ENCODE assay signal across 1 cellular context in the genomic region with DNA sequence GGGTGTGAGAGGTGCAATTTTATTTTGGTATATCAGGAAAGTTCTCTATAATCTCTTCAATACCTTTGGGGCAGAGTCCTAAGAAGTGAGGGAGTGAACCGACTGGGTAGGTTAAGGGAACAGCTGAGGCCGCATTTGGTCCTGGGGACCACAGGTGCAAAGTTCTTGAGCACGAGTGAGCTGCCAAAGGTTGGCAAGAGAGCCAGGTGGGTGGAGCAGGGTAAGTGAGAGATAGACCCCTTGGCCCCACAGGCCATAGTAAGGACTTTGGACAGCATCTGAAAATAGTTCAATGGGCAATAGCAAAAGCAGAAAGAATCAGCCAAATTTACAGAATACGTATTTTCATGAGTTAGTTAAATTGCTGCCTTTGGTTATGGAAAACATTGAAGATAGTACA.
TF ChIP-seq lines count a peak whose summit lies in the region.

No MANE protein-coding gene starts in this region.

TF ChIP-seq in HepG2, 621 proteins besides CTCF, POLR2A, EP300 and RAD21 (continued from another document and continues in another):
- TF ChIP-seq, protein P1, sequence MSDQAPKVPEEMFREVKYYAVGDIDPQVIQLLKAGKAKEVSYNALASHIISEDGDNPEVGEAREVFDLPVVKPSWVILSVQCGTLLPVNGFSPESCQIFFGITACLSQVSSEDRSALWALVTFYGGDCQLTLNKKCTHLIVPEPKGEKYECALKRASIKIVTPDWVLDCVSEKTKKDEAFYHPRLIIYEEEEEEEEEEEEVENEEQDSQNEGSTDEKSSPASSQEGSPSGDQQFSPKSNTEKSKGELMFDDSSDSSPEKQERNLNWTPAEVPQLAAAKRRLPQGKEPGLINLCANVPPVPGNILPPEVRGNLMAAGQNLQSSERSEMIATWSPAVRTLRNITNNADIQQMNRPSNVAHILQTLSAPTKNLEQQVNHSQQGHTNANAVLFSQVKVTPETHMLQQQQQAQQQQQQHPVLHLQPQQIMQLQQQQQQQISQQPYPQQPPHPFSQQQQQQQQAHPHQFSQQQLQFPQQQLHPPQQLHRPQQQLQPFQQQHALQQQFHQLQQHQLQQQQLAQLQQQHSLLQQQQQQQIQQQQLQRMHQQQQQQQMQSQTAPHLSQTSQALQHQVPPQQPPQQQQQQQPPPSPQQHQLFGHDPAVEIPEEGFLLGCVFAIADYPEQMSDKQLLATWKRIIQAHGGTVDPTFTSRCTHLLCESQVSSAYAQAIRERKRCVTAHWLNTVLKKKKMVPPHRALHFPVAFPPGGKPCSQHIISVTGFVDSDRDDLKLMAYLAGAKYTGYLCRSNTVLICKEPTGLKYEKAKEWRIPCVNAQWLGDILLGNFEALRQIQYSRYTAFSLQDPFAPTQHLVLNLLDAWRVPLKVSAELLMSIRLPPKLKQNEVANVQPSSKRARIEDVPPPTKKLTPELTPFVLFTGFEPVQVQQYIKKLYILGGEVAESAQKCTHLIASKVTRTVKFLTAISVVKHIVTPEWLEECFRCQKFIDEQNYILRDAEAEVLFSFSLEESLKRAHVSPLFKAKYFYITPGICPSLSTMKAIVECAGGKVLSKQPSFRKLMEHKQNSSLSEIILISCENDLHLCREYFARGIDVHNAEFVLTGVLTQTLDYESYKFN (CRISPR knock-in tag; conservative IDR thresholded peaks at IDR 0.05): peak; percentile 85
- TF ChIP-seq, protein P2, sequence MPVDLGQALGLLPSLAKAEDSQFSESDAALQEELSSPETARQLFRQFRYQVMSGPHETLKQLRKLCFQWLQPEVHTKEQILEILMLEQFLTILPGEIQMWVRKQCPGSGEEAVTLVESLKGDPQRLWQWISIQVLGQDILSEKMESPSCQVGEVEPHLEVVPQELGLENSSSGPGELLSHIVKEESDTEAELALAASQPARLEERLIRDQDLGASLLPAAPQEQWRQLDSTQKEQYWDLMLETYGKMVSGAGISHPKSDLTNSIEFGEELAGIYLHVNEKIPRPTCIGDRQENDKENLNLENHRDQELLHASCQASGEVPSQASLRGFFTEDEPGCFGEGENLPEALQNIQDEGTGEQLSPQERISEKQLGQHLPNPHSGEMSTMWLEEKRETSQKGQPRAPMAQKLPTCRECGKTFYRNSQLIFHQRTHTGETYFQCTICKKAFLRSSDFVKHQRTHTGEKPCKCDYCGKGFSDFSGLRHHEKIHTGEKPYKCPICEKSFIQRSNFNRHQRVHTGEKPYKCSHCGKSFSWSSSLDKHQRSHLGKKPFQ (CRISPR knock-in tag; IDR thresholded peaks at IDR 0.05; ENCODE audit: insufficient replicate concordance): no peak
- no peak for TF ChIP-seq ZFP36L1 (CRISPR knock-in tag; IDR thresholded peaks at IDR 0.05)
- 0 out of 2 replicates have a peak, but pooled peaks have one; percentile 46 for TF ChIP-seq PHF21A (CRISPR knock-in tag; IDR thresholded peaks at IDR 0.05)
- no peak for TF ChIP-seq ZNF136 (CRISPR knock-in tag; IDR thresholded peaks at IDR 0.05; ENCODE audit: low read depth)
- TF ChIP-seq RARA (CRISPR knock-in tag; IDR thresholded peaks at IDR 0.05): 0 out of 2 replicates have a peak, but pooled peaks have one; percentile 28
- TF ChIP-seq GATAD2A (CRISPR knock-in tag; IDR thresholded peaks at IDR 0.05): peak; percentile 57
- TF ChIP-seq CBX5 (CRISPR knock-in tag; IDR thresholded peaks at IDR 0.05; ENCODE audit: borderline replicate concordance): no peak
- TF ChIP-seq, protein P3, sequence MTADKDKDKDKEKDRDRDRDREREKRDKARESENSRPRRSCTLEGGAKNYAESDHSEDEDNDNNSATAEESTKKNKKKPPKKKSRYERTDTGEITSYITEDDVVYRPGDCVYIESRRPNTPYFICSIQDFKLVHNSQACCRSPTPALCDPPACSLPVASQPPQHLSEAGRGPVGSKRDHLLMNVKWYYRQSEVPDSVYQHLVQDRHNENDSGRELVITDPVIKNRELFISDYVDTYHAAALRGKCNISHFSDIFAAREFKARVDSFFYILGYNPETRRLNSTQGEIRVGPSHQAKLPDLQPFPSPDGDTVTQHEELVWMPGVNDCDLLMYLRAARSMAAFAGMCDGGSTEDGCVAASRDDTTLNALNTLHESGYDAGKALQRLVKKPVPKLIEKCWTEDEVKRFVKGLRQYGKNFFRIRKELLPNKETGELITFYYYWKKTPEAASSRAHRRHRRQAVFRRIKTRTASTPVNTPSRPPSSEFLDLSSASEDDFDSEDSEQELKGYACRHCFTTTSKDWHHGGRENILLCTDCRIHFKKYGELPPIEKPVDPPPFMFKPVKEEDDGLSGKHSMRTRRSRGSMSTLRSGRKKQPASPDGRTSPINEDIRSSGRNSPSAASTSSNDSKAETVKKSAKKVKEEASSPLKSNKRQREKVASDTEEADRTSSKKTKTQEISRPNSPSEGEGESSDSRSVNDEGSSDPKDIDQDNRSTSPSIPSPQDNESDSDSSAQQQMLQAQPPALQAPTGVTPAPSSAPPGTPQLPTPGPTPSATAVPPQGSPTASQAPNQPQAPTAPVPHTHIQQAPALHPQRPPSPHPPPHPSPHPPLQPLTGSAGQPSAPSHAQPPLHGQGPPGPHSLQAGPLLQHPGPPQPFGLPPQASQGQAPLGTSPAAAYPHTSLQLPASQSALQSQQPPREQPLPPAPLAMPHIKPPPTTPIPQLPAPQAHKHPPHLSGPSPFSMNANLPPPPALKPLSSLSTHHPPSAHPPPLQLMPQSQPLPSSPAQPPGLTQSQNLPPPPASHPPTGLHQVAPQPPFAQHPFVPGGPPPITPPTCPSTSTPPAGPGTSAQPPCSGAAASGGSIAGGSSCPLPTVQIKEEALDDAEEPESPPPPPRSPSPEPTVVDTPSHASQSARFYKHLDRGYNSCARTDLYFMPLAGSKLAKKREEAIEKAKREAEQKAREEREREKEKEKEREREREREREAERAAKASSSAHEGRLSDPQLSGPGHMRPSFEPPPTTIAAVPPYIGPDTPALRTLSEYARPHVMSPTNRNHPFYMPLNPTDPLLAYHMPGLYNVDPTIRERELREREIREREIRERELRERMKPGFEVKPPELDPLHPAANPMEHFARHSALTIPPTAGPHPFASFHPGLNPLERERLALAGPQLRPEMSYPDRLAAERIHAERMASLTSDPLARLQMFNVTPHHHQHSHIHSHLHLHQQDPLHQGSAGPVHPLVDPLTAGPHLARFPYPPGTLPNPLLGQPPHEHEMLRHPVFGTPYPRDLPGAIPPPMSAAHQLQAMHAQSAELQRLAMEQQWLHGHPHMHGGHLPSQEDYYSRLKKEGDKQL (CRISPR knock-in tag; IDR thresholded peaks at IDR 0.05; ENCODE audit: low read depth): no peak
- TF ChIP-seq HNF4G (IDR thresholded peaks at IDR 0.05; ENCODE audit: borderline replicate concordance, low read depth, low read length): peak; percentile 89
- peak; percentile 71 for TF ChIP-seq HNF4G (CRISPR knock-in tag; IDR thresholded peaks at IDR 0.05; ENCODE audit: borderline replicate concordance, low read depth)
- no peak for TF ChIP-seq SOX13 (IDR thresholded peaks at IDR 0.05)
- TF ChIP-seq SOX13 (CRISPR knock-in tag; conservative IDR thresholded peaks at IDR 0.05 in 1 of 2, IDR thresholded peaks at IDR 0.05 in 1 of 2): peak in 1 of 2 experiments; percentile 43; a peak in 2 of 4 replicates
- peak; percentile 40; the same call in 1 of the 2 replicates for TF ChIP-seq HOXA3 (CRISPR knock-in tag; IDR thresholded peaks at IDR 0.05)
- TF ChIP-seq TEAD2 (CRISPR knock-in tag; IDR thresholded peaks at IDR 0.05): no peak
- peak; percentile 42; the same call in 1 of the 2 replicates for TF ChIP-seq ZNF629 (CRISPR knock-in tag; conservative IDR thresholded peaks at IDR 0.05)
- no peak for TF ChIP-seq FOXP1 (IDR thresholded peaks at IDR 0.05)
- peak; percentile 30; the same call in 1 of the 2 replicates for TF ChIP-seq FOXP1 (CRISPR knock-in tag; IDR thresholded peaks at IDR 0.05)
- TF ChIP-seq LCORL (IDR thresholded peaks at IDR 0.05): no peak
- peak; percentile 36; the same call in 1 of the 2 replicates for TF ChIP-seq LCORL (CRISPR knock-in tag; IDR thresholded peaks at IDR 0.05)
- TF ChIP-seq ZBTB7A (CRISPR knock-in tag; IDR thresholded peaks at IDR 0.05): 0 out of 2 replicates have a peak, but pooled peaks have one; percentile 29
- TF ChIP-seq BCL6 (CRISPR knock-in tag; IDR thresholded peaks at IDR 0.05): 0 out of 2 replicates have a peak, but pooled peaks have one; percentile 15
- TF ChIP-seq ZNF703 (CRISPR knock-in tag; IDR thresholded peaks at IDR 0.05; ENCODE audit: borderline replicate concordance): peak; percentile 52; the same call in 1 of the 2 replicates
- 0 out of 2 replicates have a peak, but pooled peaks have one; percentile 19 for TF ChIP-seq MTA1 (CRISPR knock-in tag; IDR thresholded peaks at IDR 0.05; ENCODE audit: borderline replicate concordance)
- peak; percentile 80 for TF ChIP-seq NCOR1 (IDR thresholded peaks at IDR 0.05; ENCODE audit: borderline replicate concordance, low read length)
- TF ChIP-seq, protein P4, sequence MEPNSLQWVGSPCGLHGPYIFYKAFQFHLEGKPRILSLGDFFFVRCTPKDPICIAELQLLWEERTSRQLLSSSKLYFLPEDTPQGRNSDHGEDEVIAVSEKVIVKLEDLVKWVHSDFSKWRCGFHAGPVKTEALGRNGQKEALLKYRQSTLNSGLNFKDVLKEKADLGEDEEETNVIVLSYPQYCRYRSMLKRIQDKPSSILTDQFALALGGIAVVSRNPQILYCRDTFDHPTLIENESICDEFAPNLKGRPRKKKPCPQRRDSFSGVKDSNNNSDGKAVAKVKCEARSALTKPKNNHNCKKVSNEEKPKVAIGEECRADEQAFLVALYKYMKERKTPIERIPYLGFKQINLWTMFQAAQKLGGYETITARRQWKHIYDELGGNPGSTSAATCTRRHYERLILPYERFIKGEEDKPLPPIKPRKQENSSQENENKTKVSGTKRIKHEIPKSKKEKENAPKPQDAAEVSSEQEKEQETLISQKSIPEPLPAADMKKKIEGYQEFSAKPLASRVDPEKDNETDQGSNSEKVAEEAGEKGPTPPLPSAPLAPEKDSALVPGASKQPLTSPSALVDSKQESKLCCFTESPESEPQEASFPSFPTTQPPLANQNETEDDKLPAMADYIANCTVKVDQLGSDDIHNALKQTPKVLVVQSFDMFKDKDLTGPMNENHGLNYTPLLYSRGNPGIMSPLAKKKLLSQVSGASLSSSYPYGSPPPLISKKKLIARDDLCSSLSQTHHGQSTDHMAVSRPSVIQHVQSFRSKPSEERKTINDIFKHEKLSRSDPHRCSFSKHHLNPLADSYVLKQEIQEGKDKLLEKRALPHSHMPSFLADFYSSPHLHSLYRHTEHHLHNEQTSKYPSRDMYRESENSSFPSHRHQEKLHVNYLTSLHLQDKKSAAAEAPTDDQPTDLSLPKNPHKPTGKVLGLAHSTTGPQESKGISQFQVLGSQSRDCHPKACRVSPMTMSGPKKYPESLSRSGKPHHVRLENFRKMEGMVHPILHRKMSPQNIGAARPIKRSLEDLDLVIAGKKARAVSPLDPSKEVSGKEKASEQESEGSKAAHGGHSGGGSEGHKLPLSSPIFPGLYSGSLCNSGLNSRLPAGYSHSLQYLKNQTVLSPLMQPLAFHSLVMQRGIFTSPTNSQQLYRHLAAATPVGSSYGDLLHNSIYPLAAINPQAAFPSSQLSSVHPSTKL (CRISPR knock-in tag; IDR thresholded peaks at IDR 0.05): peak; percentile 53; the same call in 1 of the 2 replicates
- TF ChIP-seq, protein P5, sequence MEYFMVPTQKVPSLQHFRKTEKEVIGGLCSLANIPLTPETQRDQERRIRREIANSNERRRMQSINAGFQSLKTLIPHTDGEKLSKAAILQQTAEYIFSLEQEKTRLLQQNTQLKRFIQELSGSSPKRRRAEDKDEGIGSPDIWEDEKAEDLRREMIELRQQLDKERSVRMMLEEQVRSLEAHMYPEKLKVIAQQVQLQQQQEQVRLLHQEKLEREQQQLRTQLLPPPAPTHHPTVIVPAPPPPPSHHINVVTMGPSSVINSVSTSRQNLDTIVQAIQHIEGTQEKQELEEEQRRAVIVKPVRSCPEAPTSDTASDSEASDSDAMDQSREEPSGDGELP (IDR thresholded peaks at IDR 0.05; ENCODE audit: borderline replicate concordance, low read depth): peak; percentile 55; the same call in 1 of the 2 replicates
- TF ChIP-seq HMG20A (CRISPR knock-in tag; IDR thresholded peaks at IDR 0.05; ENCODE audit: borderline replicate concordance): peak; percentile 47; the same call in 1 of the 2 replicates
- TF ChIP-seq GFI1 (CRISPR knock-in tag; IDR thresholded peaks at IDR 0.05; ENCODE audit: borderline replicate concordance): peak; percentile 43; the same call in 1 of the 2 replicates
- peak; percentile 74 for TF ChIP-seq SALL1 (CRISPR knock-in tag; IDR thresholded peaks at IDR 0.05)
- no peak for TF ChIP-seq SNAPC2 (CRISPR knock-in tag; IDR thresholded peaks at IDR 0.05)
- TF ChIP-seq SAP130 (CRISPR knock-in tag; IDR thresholded peaks at IDR 0.05; ENCODE audit: low read depth): peak; percentile 19; the same call in 1 of the 2 replicates
- TF ChIP-seq JUND (CRISPR knock-in tag; IDR thresholded peaks at IDR 0.05): peak; percentile 52; the same call in 1 of the 2 replicates
- TF ChIP-seq FOSL2 (CRISPR knock-in tag; IDR thresholded peaks at IDR 0.05): peak; percentile 64
- peak; percentile 58; the same call in 1 of the 2 replicates for TF ChIP-seq ZBTB7B (CRISPR knock-in tag; IDR thresholded peaks at IDR 0.05)
- TF ChIP-seq, protein P6, sequence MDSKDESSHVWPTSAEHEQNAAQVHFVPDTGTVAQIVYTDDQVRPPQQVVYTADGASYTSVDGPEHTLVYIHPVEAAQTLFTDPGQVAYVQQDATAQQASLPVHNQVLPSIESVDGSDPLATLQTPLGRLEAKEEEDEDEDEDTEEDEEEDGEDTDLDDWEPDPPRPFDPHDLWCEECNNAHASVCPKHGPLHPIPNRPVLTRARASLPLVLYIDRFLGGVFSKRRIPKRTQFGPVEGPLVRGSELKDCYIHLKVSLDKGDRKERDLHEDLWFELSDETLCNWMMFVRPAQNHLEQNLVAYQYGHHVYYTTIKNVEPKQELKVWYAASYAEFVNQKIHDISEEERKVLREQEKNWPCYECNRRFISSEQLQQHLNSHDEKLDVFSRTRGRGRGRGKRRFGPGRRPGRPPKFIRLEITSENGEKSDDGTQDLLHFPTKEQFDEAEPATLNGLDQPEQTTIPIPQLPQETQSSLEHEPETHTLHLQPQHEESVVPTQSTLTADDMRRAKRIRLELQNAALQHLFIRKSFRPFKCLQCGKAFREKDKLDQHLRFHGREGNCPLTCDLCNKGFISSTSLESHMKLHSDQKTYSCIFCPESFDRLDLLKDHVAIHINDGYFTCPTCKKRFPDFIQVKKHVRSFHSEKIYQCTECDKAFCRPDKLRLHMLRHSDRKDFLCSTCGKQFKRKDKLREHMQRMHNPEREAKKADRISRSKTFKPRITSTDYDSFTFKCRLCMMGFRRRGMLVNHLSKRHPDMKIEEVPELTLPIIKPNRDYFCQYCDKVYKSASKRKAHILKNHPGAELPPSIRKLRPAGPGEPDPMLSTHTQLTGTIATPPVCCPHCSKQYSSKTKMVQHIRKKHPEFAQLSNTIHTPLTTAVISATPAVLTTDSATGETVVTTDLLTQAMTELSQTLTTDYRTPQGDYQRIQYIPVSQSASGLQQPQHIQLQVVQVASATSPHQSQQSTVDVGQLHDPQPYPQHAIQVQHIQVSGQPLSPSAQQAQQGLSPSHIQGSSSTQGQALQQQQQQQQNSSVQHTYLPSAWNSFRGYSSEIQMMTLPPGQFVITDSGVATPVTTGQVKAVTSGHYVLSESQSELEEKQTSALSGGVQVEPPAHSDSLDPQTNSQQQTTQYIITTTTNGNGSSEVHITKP (CRISPR knock-in tag; IDR thresholded peaks at IDR 0.05; ENCODE audit: low read depth): peak; percentile 71; the same call in 1 of the 2 replicates
